In the genomic region with DNA sequence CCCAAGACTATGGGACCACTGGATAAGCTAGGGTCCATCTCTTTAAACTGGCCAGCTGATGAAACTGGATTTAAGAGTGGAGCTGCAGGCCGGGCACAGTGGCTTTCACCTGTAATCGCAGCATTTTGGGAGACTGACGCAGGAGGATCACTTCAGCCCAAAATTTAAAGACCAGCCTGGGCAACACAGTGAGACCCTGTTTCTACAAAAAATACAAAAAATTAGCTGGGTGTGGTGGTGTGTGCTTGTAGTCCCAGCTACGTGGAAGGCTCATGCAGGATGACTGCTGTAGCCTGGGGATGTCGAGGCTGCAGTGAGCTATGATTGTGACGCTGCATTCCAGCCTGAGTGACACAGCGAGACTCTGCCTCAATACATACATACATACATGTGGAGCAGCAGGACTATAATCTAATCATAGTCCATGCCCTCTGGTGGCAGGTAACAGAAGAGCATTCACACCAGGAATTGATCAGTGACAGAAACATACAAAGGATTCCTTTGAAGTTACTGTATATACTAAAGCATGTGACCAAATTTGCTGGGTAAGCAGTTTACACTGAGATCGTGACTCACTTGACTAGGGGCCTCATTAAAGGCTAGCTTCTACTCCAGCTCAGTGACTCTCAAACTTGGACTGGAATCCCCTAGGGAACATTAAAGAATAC, we compare ENCODE assay signal across 8 cellular contexts.
DNase-seq lines count a peak whose midpoint lies in the region; ATAC-seq, FAIRE-seq and TF ChIP-seq lines count a peak whose summit lies in the region.

No MANE protein-coding gene starts in this region.

- H3K36me3 ChIP-seq in bronchial epithelial cell (ENCODE audit: control insufficient read depth, insufficient read depth, low read length), result no peaks in the 10 kb centered on the region

- ATAC-seq in GM21717 (IDR thresholded peaks at IDR 0.05; ENCODE audit: unreplicated experiment) (no peak), HG02973 (IDR thresholded peaks at IDR 0.05; ENCODE audit: unreplicated experiment) (no peak), HG03378 (IDR thresholded peaks at IDR 0.05; ENCODE audit: unreplicated experiment) (no peak)

- H3K9me3 Mint-ChIP-seq in mesothelial cell of epicardium, result no peaks in the 10 kb centered on the region

- no peaks in the 10 kb centered on the region for H3K4me1 Mint-ChIP-seq in mesothelial cell of epicardium

- peak; percentile 57 for FAIRE-seq in GM12892 (lab: Jason Lieb, UNC)
- FAIRE-seq in bronchial epithelial cell (lab: Jason Lieb, UNC), result no peak

- H3K4me3 ChIP-seq in AG09309 (ENCODE audit: control insufficient read depth, low read depth, low read length) (no peak overlapping the region), bronchial epithelial cell (ENCODE audit: low read depth, low read length) (no peak overlapping the region)

- TF ChIP-seq CTCF in AG09309 (IDR thresholded peaks at IDR 0.05; ENCODE audit: control insufficient read depth, insufficient read depth, low read depth, low read length, missing control alignments), result peak; percentile 57
- TF ChIP-seq CTCF in bronchial epithelial cell (IDR thresholded peaks at IDR 0.05; ENCODE audit: insufficient read depth, low read length, severe bottlenecking), result peak; percentile 71
- peak; percentile 60 for TF ChIP-seq CTCF in mesothelial cell of epicardium (IDR thresholded peaks at IDR 0.05; ENCODE audit: unreplicated experiment)

- TF ChIP-seq POLR2A in GM12892 (IDR thresholded peaks at IDR 0.05; ENCODE audit: low read depth, low read length), result no peak

- H3K27me3 ChIP-seq in bronchial epithelial cell (ENCODE audit: control insufficient read depth, insufficient read depth, low read length), result no peaks in the 10 kb centered on the region

- peak; percentile 71 for DNase-seq in AG09309 (ENCODE audit: low read depth)
- DNase-seq in GM12892 (ENCODE audit: insufficient read length), result no peak
- DNase-seq in NCI-H82 treated with DMSO at 0.1 percent for 48 hours (lab: John Stamatoyannopoulos, UW; ENCODE audit: unreplicated experiment), result peak; percentile 16
- peak; percentile 89 for DNase-seq in bronchial epithelial cell (ENCODE audit: low read depth)
- no peak for DNase-seq in mesothelial cell of epicardium (ENCODE audit: low spot score in 2 of 2, unreplicated experiment in 2 of 2)

- no peak overlapping the region for H3K27ac Mint-ChIP-seq in mesothelial cell of epicardium

- H3K27me3 Mint-ChIP-seq in mesothelial cell of epicardium (ENCODE audit: low read depth), result no peaks in the 10 kb centered on the region

- no peak overlapping the region for H3K4me3 Mint-ChIP-seq in mesothelial cell of epicardium

- H3K36me3 Mint-ChIP-seq in mesothelial cell of epicardium, result peaks cover 10% of the 10 kb centered on the region

Comparison
In these comparisons a context has a peak if more than half of its experiments do, and no peak if none do; other contexts are left out.
1. DNase-seq: peak in AG09309 (single experiment), NCI-H82 treated with DMSO at 0.1 percent for 48 hours (single experiment) and bronchial epithelial cell (single experiment); none in GM12892 (single experiment) and mesothelial cell of epicardium (0 of 2).
2. Peak in every context shown above with its lines, with median percentiles within 50 percentile points of each other: CTCF ChIP-seq.